ENCODE assay signal across 8 cellular contexts in genomic region chr4:67746797-67747495, GRCh38. TPM values are rescaled to one million over a fixed set of nuclear protein-coding genes. Genes with fewer than 3 reads are reported as not detected.
A peak's percentile ranks its signal among the peaks of the same experiment; 100 is the strongest.
DNase-seq lines count a peak whose midpoint lies in the region; ATAC-seq and TF ChIP-seq lines count a peak whose summit lies in the region.

No MANE protein-coding gene starts in this region.

- peaks cover 16% of the 10 kb centered on the region for H3K4me1 Mint-ChIP-seq in activated T-cell treated with anti-CD3 and anti-CD28 coated beads, Interleukin-2, amount 50 U/mL, for 72 hours (ENCODE audit: low read depth)

- no peak overlapping the region for H3K4me2 ChIP-seq in PC-9

- no peaks in the 10 kb centered on the region for H3K9me2 ChIP-seq in PC-9 (ENCODE audit: insufficient read depth)

- POLR2A ChIA-PET in PC-9 (lab: Charles Lee; ENCODE audit: unreplicated experiment): no interaction called here

- intact Hi-C loops in PC-9 (cut with micrococcal nuclease; ENCODE audit: unreplicated experiment) (no loop called here), esophagus squamous epithelium (cut with DNase I) (no loop called here)

- BruUV-seq in PC-9 (replicated peaks; lab: Mats Ljungman, UMichigan): no TSS peak

- no peaks in the 10 kb centered on the region for H4K20me1 ChIP-seq in PC-9 (ENCODE audit: insufficient read depth)

- H3K27ac Mint-ChIP-seq in activated T-cell treated with anti-CD3 and anti-CD28 coated beads, Interleukin-2, amount 50 U/mL, for 72 hours: no peak overlapping the region

- H3K27me3 Mint-ChIP-seq in activated T-cell treated with anti-CD3 and anti-CD28 coated beads, Interleukin-2, amount 50 U/mL, for 72 hours (ENCODE audit: low read depth): no peaks in the 10 kb centered on the region

- H3K9me3 ChIP-seq in PC-9 (ENCODE audit: insufficient read depth, low read depth): no peaks in the 10 kb centered on the region
- H3K9me3 ChIP-seq in esophagus squamous epithelium: no peaks in the 10 kb centered on the region

- H3K36me3 ChIP-seq in PC-9 (ENCODE audit: low read depth) (no peaks in the 10 kb centered on the region), esophagus squamous epithelium (no peaks in the 10 kb centered on the region)

- H3K4me3 ChIP-seq in PC-9 (no peak overlapping the region), esophagus squamous epithelium (no peak overlapping the region)

- H3K4me1 ChIP-seq in PC-9 (replicated peaks; ENCODE audit: insufficient read depth) (no peaks in the 10 kb centered on the region), esophagus squamous epithelium (no peaks in the 10 kb centered on the region)

- no peaks in the 10 kb centered on the region for H3K36me3 Mint-ChIP-seq in activated T-cell treated with anti-CD3 and anti-CD28 coated beads, Interleukin-2, amount 50 U/mL, for 72 hours (ENCODE audit: insufficient read depth in 2 of 2)

- 0 out of 2 replicates have a peak overlapping the region, but pooled peaks have one; percentile 52 for H2AFZ ChIP-seq in PC-9

- peak overlapping the region in 1 of 2 donors; percentile 23 for H3K4me3 Mint-ChIP-seq in activated T-cell treated with anti-CD3 and anti-CD28 coated beads, Interleukin-2, amount 50 U/mL, for 72 hours

- peak in 1 of 2 donors; percentile 5 for DNase-seq in activated T-cell treated with anti-CD3 and anti-CD28 coated beads, Interleukin-2, amount 50 U/mL, for 72 hours
- DNase-seq in activated T-cell treated with anti-CD3 and anti-CD28 coated beads, Interleukin-2, amount 50 U/mL, for 48 hours: no peak
- DNase-seq in PC-9: no peak
- no peak for DNase-seq in esophagus squamous epithelium (lab: John Stamatoyannopoulos, UW)
- peak; percentile 18 for DNase-seq in putamen (ENCODE audit: low spot score)
- DNase-seq in NK-92 treated with Interleukin-12 subunit alpha and Interleukin-12 subunit beta, amount 100 ng/mL, for 24 hours (lab: John Stamatoyannopoulos, UW): no peak
- DNase-seq in stimulated activated CD4-positive, alpha-beta T cell treated with anti-CD3 and anti-CD28 coated beads, Interleukin-12 subunit alpha, Interleukin-12 subunit beta, amount 100 ng/mL, for 4 hours: no peak

- 56 to 62% methylated on average over 5 of the region's 5 CpGs for WGBS in esophagus squamous epithelium, 2 donors

- H3K27me3 ChIP-seq in PC-9 (ENCODE audit: insufficient read depth, low read depth) (no peaks in the 10 kb centered on the region), esophagus squamous epithelium (no peaks in the 10 kb centered on the region)

- H3F3A ChIP-seq in PC-9 (ENCODE audit: insufficient read depth, low read depth): no peaks in the 10 kb centered on the region

- CTCF ChIA-PET in PC-9 (lab: Charles Lee): interaction anchor here (0.9 to 1.4 kb wide), 3 partner anchors 24 to 46 kb away, joined by 3 to 7 read pairs (median 4); partner anchors contain the start of gene UBA6

- no peaks in the 10 kb centered on the region for H3K79me2 ChIP-seq in PC-9 (ENCODE audit: low read depth)

- H3K9me3 Mint-ChIP-seq in activated T-cell treated with anti-CD3 and anti-CD28 coated beads, Interleukin-2, amount 50 U/mL, for 72 hours: no peaks in the 10 kb centered on the region

- TF ChIP-seq CTCF in PC-9 (conservative IDR thresholded peaks at IDR 0.05) (peak; percentile 74), esophagus squamous epithelium (IDR thresholded peaks at IDR 0.05) (peak in 5 of 6 experiments; percentile 36 to 63 (median 63))

- H3K27ac ChIP-seq in PC-9: no peak overlapping the region
- H3K27ac ChIP-seq in esophagus squamous epithelium: no peak overlapping the region

- peak; percentile 32 to 45 for ATAC-seq in activated T-cell treated with anti-CD3 and anti-CD28 coated beads, Interleukin-2, amount 50 U/mL, for 72 hours (replicated peaks in 1 of 2)
- peak; percentile 46 for ATAC-seq in HG02610 (IDR thresholded peaks at IDR 0.05; ENCODE audit: unreplicated experiment)

- TF ChIP-seq POLR2A in esophagus squamous epithelium (IDR thresholded peaks at IDR 0.05): no peak

RNA-seq across cellular contexts. Expression of gene GNRHR, which starts 7.2 kb away (rescaled TPM):
- total RNA-seq in activated T-cell treated with anti-CD3 and anti-CD28 coated beads, Interleukin-2, amount 50 U/mL, for 72 hours: not detected
- not detected in 2 replicates for total RNA-seq in PC-9 (2021)
- 1 to 10 TPM in 1 of 4 donors, under 1 TPM in 3; 0.19 to 1.2 (median 0.51) TPM for total RNA-seq in esophagus squamous epithelium

RNA-seq across cellular contexts. Expression of gene UBA6, which starts 46.0 kb away (rescaled TPM):
- 10 to 100 TPM; 88.4 to 98.6 TPM for total RNA-seq in activated T-cell treated with anti-CD3 and anti-CD28 coated beads, Interleukin-2, amount 50 U/mL, for 72 hours
- total RNA-seq in PC-9 (2021) (51.0 and 64.2 TPM in 2 replicates), esophagus squamous epithelium (100 to 1,000 TPM in 1 of 4 donors, 10 to 100 TPM in 3; 51.5 to 103 (median 87.8) TPM)
